ENCODE assay signal across 10 cellular contexts in the genomic region with DNA sequence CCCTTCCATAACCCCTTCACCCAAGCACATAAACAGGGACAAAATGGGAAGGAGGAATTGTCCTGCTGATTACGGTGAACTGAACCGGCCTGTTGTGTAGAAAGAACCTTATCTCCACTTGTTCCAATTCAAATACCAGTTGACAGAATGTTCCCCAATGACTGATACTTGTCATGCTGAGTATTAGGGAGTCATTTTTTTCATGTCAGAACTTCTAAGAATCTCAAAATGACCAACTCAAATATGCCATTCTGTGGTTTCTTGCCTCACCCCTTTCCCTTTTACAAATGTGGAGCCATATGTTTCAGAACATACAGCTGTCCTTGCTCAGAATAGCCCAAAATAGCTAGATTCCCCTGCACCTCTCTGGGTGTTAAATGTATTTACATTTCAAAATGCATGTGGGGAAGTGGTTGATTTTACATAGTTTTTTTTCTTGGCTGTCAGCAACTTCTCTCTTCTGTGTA.
DNase-seq lines count a peak whose midpoint lies in the region; ATAC-seq, FAIRE-seq and TF ChIP-seq lines count a peak whose summit lies in the region.
"Had no signal": no experiment of that assay in that cellular context is flagged by ENCODE, and none has a peak within 500 bp of the region (broad histone marks: within the 10 kb centered on the region; RNA-seq: fewer than 3 reads in every experiment).

No MANE protein-coding gene starts in this region.

- no peak for TF ChIP-seq CTCF in fibroblast of lung (conservative IDR thresholded peaks at IDR 0.05 in 1 of 2, IDR thresholded peaks at IDR 0.05 in 1 of 2; ENCODE audit: low read depth in 1 of 2, low read length in 2 of 2)
- no peak for TF ChIP-seq CTCF in GM13976 (IDR thresholded peaks at IDR 0.05; ENCODE audit: borderline replicate concordance, control extremely low read depth, extremely low read depth, insufficient read depth, missing control alignments)
- no peak for TF ChIP-seq CTCF in Peyer's patch (IDR thresholded peaks at IDR 0.05)

- no peak overlapping the region for H3K4me2 ChIP-seq in fibroblast of lung (ENCODE audit: extremely low read depth, insufficient read depth, low read length)

- H2AFZ ChIP-seq in fibroblast of lung (ENCODE audit: low read length), result no peak overlapping the region

- H3K4me1 ChIP-seq in fibroblast of lung (ENCODE audit: control insufficient read depth, extremely low read depth, insufficient read depth, low read length) (peaks cover 6% of the 10 kb centered on the region), Peyer's patch (peaks cover 0 to 21% (median 2%) of the 10 kb centered on the region in 4 donors)

- no peaks in the 10 kb centered on the region for H4K20me1 ChIP-seq in fibroblast of lung (ENCODE audit: control insufficient read depth, extremely low read depth, insufficient read depth, low read length)

- no peak for TF ChIP-seq POLR2A in Peyer's patch (IDR thresholded peaks at IDR 0.05)

- H3K36me3 ChIP-seq in fibroblast of lung (ENCODE audit: control insufficient read depth, insufficient read depth, low read length) (no peaks in the 10 kb centered on the region), Peyer's patch (no peaks in the 10 kb centered on the region)

- no peak overlapping the region for H3K4me3 ChIP-seq in fibroblast of lung (replicated peaks in 1 of 4; ENCODE audit: control extremely low read depth in 1 of 4, insufficient read depth in 1 of 4, low read depth in 3 of 4, low read length in 4 of 4)
- H3K4me3 ChIP-seq in Peyer's patch, result no peak overlapping the region
- H3K4me3 ChIP-seq: SK-N-MC had no signal

- in situ Hi-C loops in GM13976 (cut with MboI; ENCODE audit: low sequenced_read_pairs, unreplicated experiment), result no loop called here

- no peak for ATAC-seq in HG03280 (IDR thresholded peaks at IDR 0.05; ENCODE audit: unreplicated experiment)

- H3K27ac ChIP-seq in fibroblast of lung (ENCODE audit: insufficient read depth, low read length) (no peak overlapping the region), Peyer's patch (peak overlapping the region in 2 of 4 donors; percentile 10 to 40)
- H3K27ac ChIP-seq: SK-N-MC had no signal

- DNase-seq in AML-193 (lab: John Stamatoyannopoulos, UW) (peak; percentile 72 to 73), GM19239 (ENCODE audit: insufficient read length, low spot score) (no peak), KG1 (lab: John Stamatoyannopoulos, UW) (peak; percentile 31), fibroblast of lung (ENCODE audit: low read depth in 2 of 2) (peak; percentile 58 to 62), NCI-H2196 (lab: John Stamatoyannopoulos, UW; ENCODE audit: unreplicated experiment) (no peak), GM13976 (ENCODE audit: low spot score) (no peak), Peyer's patch (no peak)
- DNase-seq: anterior cingulate cortex had no signal

- H3K79me2 ChIP-seq in fibroblast of lung (ENCODE audit: control insufficient read depth, insufficient read depth, low read length), result no peaks in the 10 kb centered on the region

- no peaks in the 10 kb centered on the region for H3K27me3 ChIP-seq in fibroblast of lung (ENCODE audit: control insufficient read depth, insufficient read depth, low read length)
- H3K27me3 ChIP-seq in Peyer's patch, result no peaks in the 10 kb centered on the region

- H3K9ac ChIP-seq in fibroblast of lung (ENCODE audit: insufficient read depth, low read length), result no peak overlapping the region

- peak; percentile 11 for FAIRE-seq in GM19239 (lab: Jason Lieb, UNC)

- H3K9me3 ChIP-seq in fibroblast of lung (ENCODE audit: control insufficient read depth, insufficient read depth, low read depth, low read length) (no peaks in the 10 kb centered on the region), Peyer's patch (no peaks in the 10 kb centered on the region)

Comparison
In these comparisons a context has a peak if more than half of its experiments do, and no peak if none do; other contexts are left out.
1. DNase-seq: peak in AML-193 (2 of 2), KG1 (single experiment) and fibroblast of lung (2 of 2); none in GM19239 (single experiment), NCI-H2196 (single experiment), GM13976 (single experiment) and Peyer's patch (0 of 3).